Comparison of ENCODE assay signal across 8 cellular contexts in genomic region chr19:9406798-9407352, GRCh38. TPM values are rescaled to one million over a fixed set of nuclear protein-coding genes. Genes with fewer than 3 reads are reported as not detected.
DNase-seq lines count a peak whose midpoint lies in the region; ATAC-seq and TF ChIP-seq lines count a peak whose summit lies in the region.

No MANE protein-coding gene starts in this region.

- no peaks in the 10 kb centered on the region for H3K27me3 ChIP-seq in esophagus (ENCODE audit: control insufficient read depth in 1 of 2, insufficient read depth in 2 of 2, low read length in 2 of 2)
- no peaks in the 10 kb centered on the region for H3K27me3 ChIP-seq in thymus (ENCODE audit: control insufficient read depth, insufficient read depth)

- CTCF ChIA-PET in activated CD8-positive, alpha-beta T cell treated with anti-CD3 and anti-CD28 coated beads, Interleukin-2, amount 10 ng/mL, durations not matched to agents 7 days and 5 days (lab: Charles Lee): no interaction called here

- POLR2A ChIA-PET in activated CD8-positive, alpha-beta T cell treated with anti-CD3 and anti-CD28 coated beads, Interleukin-2, amount 10 ng/mL, durations not matched to agents 7 days and 5 days (lab: Charles Lee): no interaction called here

- H3K27ac Mint-ChIP-seq in activated CD8-positive, alpha-beta T cell treated with anti-CD3 and anti-CD28 coated beads, Interleukin-2, amount 10 ng/mL, durations not matched to agents 7 days and 5 days: peak overlapping the region; percentile 68

- H3K9me3 Mint-ChIP-seq in activated CD8-positive, alpha-beta T cell treated with anti-CD3 and anti-CD28 coated beads, Interleukin-2, amount 10 ng/mL, durations not matched to agents 7 days and 5 days (ENCODE audit: insufficient read depth): peaks cover 59% of the 10 kb centered on the region

- no peaks in the 10 kb centered on the region for H3K27me3 Mint-ChIP-seq in activated CD8-positive, alpha-beta T cell treated with anti-CD3 and anti-CD28 coated beads, Interleukin-2, amount 10 ng/mL, durations not matched to agents 7 days and 5 days (ENCODE audit: low read depth)

- H3K4me1 ChIP-seq in esophagus (ENCODE audit: control insufficient read depth in 2 of 2, insufficient read depth in 2 of 2, low read length in 1 of 2) (no peaks in the 10 kb centered on the region), thymus (ENCODE audit: control insufficient read depth, insufficient read depth, low read length) (no peaks in the 10 kb centered on the region)

- H3K27ac ChIP-seq in C4-2B (peak overlapping the region; percentile 36), esophagus (ENCODE audit: low read depth in 2 of 2, low read length in 1 of 2) (peak overlapping the region in 1 of 2 donors; percentile 52), thymus (ENCODE audit: low read depth) (no peak overlapping the region)

- H3K36me3 Mint-ChIP-seq in activated CD8-positive, alpha-beta T cell treated with anti-CD3 and anti-CD28 coated beads, Interleukin-2, amount 10 ng/mL, durations not matched to agents 7 days and 5 days (ENCODE audit: low read depth): peaks cover 42% of the 10 kb centered on the region

- H3K4me3 ChIP-seq in esophagus (ENCODE audit: low read depth in 1 of 2, low read length in 2 of 2): peak overlapping the region; percentile 64 to 66
- peak overlapping the region; percentile 42 for H3K4me3 ChIP-seq in thymus (ENCODE audit: low read length)

- H3K9me3 ChIP-seq in esophagus (ENCODE audit: control insufficient read depth in 2 of 2, insufficient read depth in 1 of 2, low read depth in 1 of 2, low read length in 1 of 2) (peaks cover 12 to 24% of the 10 kb centered on the region in 2 donors), thymus (ENCODE audit: control insufficient read depth) (peaks cover 16% of the 10 kb centered on the region)

- peaks cover 22% of the 10 kb centered on the region for H3K4me1 Mint-ChIP-seq in activated CD8-positive, alpha-beta T cell treated with anti-CD3 and anti-CD28 coated beads, Interleukin-2, amount 10 ng/mL, durations not matched to agents 7 days and 5 days (ENCODE audit: low read depth)

- TF ChIP-seq CTCF in C4-2B (conservative IDR thresholded peaks at IDR 0.05): no peak

- WGBS in esophagus, 2 donors: 4% methylated on average over 39 of the region's 39 CpGs
- 10% methylated on average over 39 of the region's 39 CpGs for WGBS in thymus

- H3K36me3 ChIP-seq in esophagus (ENCODE audit: control insufficient read depth in 2 of 2, insufficient read depth in 2 of 2, low read length in 1 of 2) (no peaks in the 10 kb centered on the region), thymus (ENCODE audit: control insufficient read depth, insufficient read depth) (no peaks in the 10 kb centered on the region)

- DNase-seq in NCI-H1092 treated with DMSO at 0.1 percent for 48 hours (lab: John Stamatoyannopoulos, UW): peak; percentile 58
- DNase-seq in activated CD8-positive, alpha-beta T cell treated with anti-CD3 and anti-CD28 coated beads, Interleukin-2, amount 10 ng/mL, durations not matched to agents 7 days and 5 days: peak; percentile 75
- DNase-seq in nucleus accumbens (lab: John Stamatoyannopoulos, UW): peak in 47 of 56 donors; percentile 0 to 86 (median 39)

- H3K4me3 Mint-ChIP-seq in activated CD8-positive, alpha-beta T cell treated with anti-CD3 and anti-CD28 coated beads, Interleukin-2, amount 10 ng/mL, durations not matched to agents 7 days and 5 days: peak overlapping the region; percentile 71

- ATAC-seq in activated CD8-positive, alpha-beta T cell treated with anti-CD3 and anti-CD28 coated beads, Interleukin-2, amount 10 ng/mL, durations not matched to agents 7 days and 5 days: peak; percentile 72
- ATAC-seq in HG03442 (IDR thresholded peaks at IDR 0.05; ENCODE audit: unreplicated experiment) (no peak), HG03520 (IDR thresholded peaks at IDR 0.05; ENCODE audit: unreplicated experiment) (no peak)

RNA-seq across cellular contexts. Expression of gene ZNF266, which starts 28.5 kb away (rescaled TPM):
- total RNA-seq in activated CD8-positive, alpha-beta T cell treated with anti-CD3 and anti-CD28 coated beads, Interleukin-2, amount 10 ng/mL, durations not matched to agents 7 days and 5 days: 10 to 100 TPM; 25.3 to 25.5 TPM
- polyA plus RNA-seq in esophagus: 10 to 100 TPM; 15.5 to 22.7 TPM
- 151 TPM for polyA plus RNA-seq in thymus

RNA-seq across cellular contexts. Expression of gene ZNF177, which starts 44.1 kb away (rescaled TPM):
- under 1 TPM; 0.68 to 0.83 TPM for total RNA-seq in activated CD8-positive, alpha-beta T cell treated with anti-CD3 and anti-CD28 coated beads, Interleukin-2, amount 10 ng/mL, durations not matched to agents 7 days and 5 days
- polyA plus RNA-seq in esophagus (under 1 TPM; 0.42 to 0.84 TPM), thymus (13.8 TPM)
